ENCODE assay signal across 14 cellular contexts in the genomic region with DNA sequence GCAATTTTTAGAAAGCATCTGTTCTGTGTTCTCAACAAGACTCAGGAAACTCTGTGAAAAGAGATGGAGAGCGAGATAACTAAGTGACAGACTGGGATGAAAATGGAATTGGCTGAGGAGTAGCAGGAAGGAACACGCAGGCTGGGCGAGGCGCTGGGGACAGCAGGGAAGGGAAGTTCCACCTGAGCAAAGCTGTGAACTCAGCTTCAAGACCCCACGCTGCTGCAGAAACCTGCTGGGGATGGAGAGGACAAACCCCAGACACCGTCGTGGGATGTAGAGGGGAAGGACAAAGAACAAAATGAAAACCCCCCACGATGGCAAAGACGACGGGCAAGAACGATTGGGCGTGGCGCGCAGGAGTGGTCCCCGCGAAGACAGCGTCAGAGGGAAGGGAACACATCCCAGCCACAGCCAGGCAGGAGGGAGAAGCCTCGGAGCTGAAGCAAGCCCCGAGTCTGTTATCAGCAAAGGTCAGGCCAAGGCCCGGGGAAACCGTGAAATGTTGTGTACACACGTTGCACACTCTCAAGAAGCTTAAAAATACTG.
"Had no signal": no experiment of that assay in that cellular context is flagged by ENCODE, and none has a peak within 500 bp of the region (broad histone marks: within the 10 kb centered on the region; RNA-seq: fewer than 3 reads in every experiment).

No MANE protein-coding gene starts in this region.

- H3K9me3 Mint-ChIP-seq: activated CD8-positive, alpha-beta T cell treated with anti-CD3 and anti-CD28 coated beads for 36 hours had no signal

- H3K27ac ChIP-seq: adrenal gland, neutrophil, right lobe of liver, thoracic aorta had no signal

- H3K4me1 Mint-ChIP-seq: naive thymus-derived CD4-positive, alpha-beta T cell had no signal

- DNase-seq: activated CD8-positive, alpha-beta T cell treated with anti-CD3 and anti-CD28 coated beads for 36 hours; activated naive CD4-positive, alpha-beta T cell treated with anti-CD3 and anti-CD28 coated beads, Interleukin-2, amount 50 U/mL, for 16 hours; activated T-cell treated with anti-CD3 and anti-CD28 coated beads for 4 hours; central memory CD4-positive, alpha-beta T cell; erythroblast had no signal

- H3K4me3 Mint-ChIP-seq: activated CD8-positive, alpha-beta T cell treated with anti-CD3 and anti-CD28 coated beads for 36 hours; dendritic cell treated with granulocyte-macrophage colony-stimulating factor and Interleukin-4, amounts not matched to agents 40 ng/mL and 50 ng/mL, for 4 days; naive thymus-derived CD4-positive, alpha-beta T cell; stimulated activated naive CD8-positive, alpha-beta T cell treated with anti-CD3 and anti-CD28 coated beads, Interleukin-15, Interleukin-2, amounts not matched to agents 100 ng/mL and 50 ng/mL, for 24 hours had no signal

- H3K4me3 ChIP-seq: adrenal gland, lung, right lobe of liver, thoracic aorta had no signal

- H3K27ac Mint-ChIP-seq: activated CD8-positive, alpha-beta T cell treated with anti-CD3 and anti-CD28 coated beads for 36 hours; dendritic cell treated with granulocyte-macrophage colony-stimulating factor and Interleukin-4, amounts not matched to agents 40 ng/mL and 50 ng/mL, for 4 days; naive thymus-derived CD4-positive, alpha-beta T cell; progenitor cell of endocrine pancreas; stimulated activated naive CD8-positive, alpha-beta T cell treated with anti-CD3 and anti-CD28 coated beads, Interleukin-15, Interleukin-2, amounts not matched to agents 100 ng/mL and 50 ng/mL, for 24 hours had no signal
